In genomic region chr4:73376962-73377361, GRCh38 we compare ENCODE assay signal across 2 cellular contexts.
A peak's percentile ranks its signal among the peaks of the same experiment; 100 is the strongest.
TF ChIP-seq lines count a peak whose summit lies in the region.

No MANE protein-coding gene starts in this region.

TF ChIP-seq in A549, 52 proteins besides CTCF, POLR2A, EP300 and RAD21:
- no peak for TF ChIP-seq ZC3H11A (IDR thresholded peaks at IDR 0.05)
- TF ChIP-seq TFCP2L1 (CRISPR knock-in tag; IDR thresholded peaks at IDR 0.05) = no peak
- no peak for TF ChIP-seq JUN (IDR thresholded peaks at IDR 0.05)
- no peak for TF ChIP-seq USF2 (IDR thresholded peaks at IDR 0.05)
- TF ChIP-seq FOXS1 (CRISPR knock-in tag; IDR thresholded peaks at IDR 0.05) = no peak
- peak; percentile 5 for TF ChIP-seq MAFK (IDR thresholded peaks at IDR 0.05; ENCODE audit: partially characterized antibody)
- TF ChIP-seq E2F6 (IDR thresholded peaks at IDR 0.05; ENCODE audit: borderline replicate concordance, low read depth) = no peak
- TF ChIP-seq RNF2 (IDR thresholded peaks at IDR 0.05; ENCODE audit: borderline replicate concordance, low read depth) = no peak
TF ChIP-seq in A549: peak in this region for 1.

TF ChIP-seq in HepG2, 621 proteins besides CTCF, POLR2A, EP300 and RAD21:
- peak; percentile 76 for TF ChIP-seq MAFF (IDR thresholded peaks at IDR 0.05; ENCODE audit: low read depth, low read length)
- TF ChIP-seq MAFK (conservative IDR thresholded peaks at IDR 0.05 in 1 of 2, IDR thresholded peaks at IDR 0.05 in 1 of 2; ENCODE audit: low read length in 2 of 2) = peak; percentile 75 to 79
- no peak for TF ChIP-seq USF2 (IDR thresholded peaks at IDR 0.05; ENCODE audit: low read depth, low read length)
- TF ChIP-seq USF2 (CRISPR knock-in tag; IDR thresholded peaks at IDR 0.05; ENCODE audit: borderline replicate concordance) = no peak
- no peak for TF ChIP-seq LRRFIP1 (CRISPR knock-in tag; conservative IDR thresholded peaks at IDR 0.05)
- TF ChIP-seq ZNF232 (CRISPR knock-in tag; IDR thresholded peaks at IDR 0.05; ENCODE audit: borderline replicate concordance) = no peak
- no peak for TF ChIP-seq SETDB1 (CRISPR knock-in tag; IDR thresholded peaks at IDR 0.05; ENCODE audit: borderline replicate concordance)
